1 cellular context compared by ENCODE assay signal in genomic region chr17:40542562-40543411, GRCh38.
A peak's percentile ranks its signal among the peaks of the same experiment; 100 is the strongest.
TF ChIP-seq lines count a peak whose summit lies in the region.

No MANE protein-coding gene starts in this region.

TF ChIP-seq in HepG2, 621 proteins besides CTCF, POLR2A, EP300 and RAD21 (continued from another document and continues in another):
- TF ChIP-seq, protein P1, sequence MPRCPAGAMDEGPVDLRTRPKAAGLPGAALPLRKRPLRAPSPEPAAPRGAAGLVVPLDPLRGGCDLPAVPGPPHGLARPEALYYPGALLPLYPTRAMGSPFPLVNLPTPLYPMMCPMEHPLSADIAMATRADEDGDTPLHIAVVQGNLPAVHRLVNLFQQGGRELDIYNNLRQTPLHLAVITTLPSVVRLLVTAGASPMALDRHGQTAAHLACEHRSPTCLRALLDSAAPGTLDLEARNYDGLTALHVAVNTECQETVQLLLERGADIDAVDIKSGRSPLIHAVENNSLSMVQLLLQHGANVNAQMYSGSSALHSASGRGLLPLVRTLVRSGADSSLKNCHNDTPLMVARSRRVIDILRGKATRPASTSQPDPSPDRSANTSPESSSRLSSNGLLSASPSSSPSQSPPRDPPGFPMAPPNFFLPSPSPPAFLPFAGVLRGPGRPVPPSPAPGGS (CRISPR knock-in tag; IDR thresholded peaks at IDR 0.05) = no peak
- TF ChIP-seq THAP11 (CRISPR knock-in tag; IDR thresholded peaks at IDR 0.05) = peak; percentile 21; the same call in 1 of the 2 replicates
- TF ChIP-seq ZNF703 (CRISPR knock-in tag; IDR thresholded peaks at IDR 0.05; ENCODE audit: borderline replicate concordance) = no peak
- no peak for TF ChIP-seq PHF20 (CRISPR knock-in tag; IDR thresholded peaks at IDR 0.05)
- no peak for TF ChIP-seq ZNF597 (CRISPR knock-in tag; IDR thresholded peaks at IDR 0.05)
- no peak for TF ChIP-seq ZHX2 (IDR thresholded peaks at IDR 0.05; ENCODE audit: low read depth)
- no peak for TF ChIP-seq ZHX2 (CRISPR knock-in tag; IDR thresholded peaks at IDR 0.05; ENCODE audit: borderline replicate concordance)
- TF ChIP-seq CENPT (CRISPR knock-in tag; IDR thresholded peaks at IDR 0.05; ENCODE audit: low read depth) = no peak
- no peak for TF ChIP-seq SP4 (CRISPR knock-in tag; IDR thresholded peaks at IDR 0.05)
- no peak for TF ChIP-seq CAMTA2 (CRISPR knock-in tag; IDR thresholded peaks at IDR 0.05; ENCODE audit: borderline replicate concordance)
- TF ChIP-seq ZBTB10 (CRISPR knock-in tag; IDR thresholded peaks at IDR 0.05; ENCODE audit: borderline replicate concordance) = 0 out of 2 replicates have a peak, but pooled peaks have one; percentile 20
- TF ChIP-seq ZNF383 (CRISPR knock-in tag; IDR thresholded peaks at IDR 0.05; ENCODE audit: borderline replicate concordance) = no peak
- peak; percentile 43; the same call in 1 of the 2 replicates for TF ChIP-seq CREB1 (IDR thresholded peaks at IDR 0.05)
- no peak for TF ChIP-seq CREB1 (CRISPR knock-in tag; IDR thresholded peaks at IDR 0.05)
- TF ChIP-seq NFYB (CRISPR knock-in tag; IDR thresholded peaks at IDR 0.05) = peak; percentile 11
- TF ChIP-seq ZMYM3 (CRISPR knock-in tag; IDR thresholded peaks at IDR 0.05) = peak; percentile 44; the same call in 1 of the 2 replicates
- TF ChIP-seq SAP130 (CRISPR knock-in tag; IDR thresholded peaks at IDR 0.05; ENCODE audit: low read depth) = peak; percentile 66
- no peak for TF ChIP-seq NFRKB (IDR thresholded peaks at IDR 0.05)
- TF ChIP-seq RNF2 (conservative IDR thresholded peaks at IDR 0.05; ENCODE audit: low read depth) = 0 out of 2 replicates have a peak, but pooled peaks have one; percentile 54
- peak; percentile 34; the same call in 1 of the 2 replicates for TF ChIP-seq RXRB (CRISPR knock-in tag; IDR thresholded peaks at IDR 0.05; ENCODE audit: borderline replicate concordance)
- TF ChIP-seq SIN3B (IDR thresholded peaks at IDR 0.05; ENCODE audit: low read length) = no peak
- TF ChIP-seq ZNF761 (CRISPR knock-in tag; conservative IDR thresholded peaks at IDR 0.05) = no peak
- no peak for TF ChIP-seq ZNF780A (CRISPR knock-in tag; IDR thresholded peaks at IDR 0.05)
- TF ChIP-seq, protein P2, sequence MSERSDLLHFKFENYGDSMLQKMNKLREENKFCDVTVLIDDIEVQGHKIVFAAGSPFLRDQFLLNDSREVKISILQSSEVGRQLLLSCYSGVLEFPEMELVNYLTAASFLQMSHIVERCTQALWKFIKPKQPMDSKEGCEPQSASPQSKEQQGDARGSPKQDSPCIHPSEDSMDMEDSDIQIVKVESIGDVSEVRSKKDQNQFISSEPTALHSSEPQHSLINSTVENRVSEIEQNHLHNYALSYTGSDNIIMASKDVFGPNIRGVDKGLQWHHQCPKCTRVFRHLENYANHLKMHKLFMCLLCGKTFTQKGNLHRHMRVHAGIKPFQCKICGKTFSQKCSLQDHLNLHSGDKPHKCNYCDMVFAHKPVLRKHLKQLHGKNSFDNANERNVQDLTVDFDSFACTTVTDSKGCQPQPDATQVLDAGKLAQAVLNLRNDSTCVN (CRISPR knock-in tag; IDR thresholded peaks at IDR 0.05; ENCODE audit: borderline replicate concordance) = peak; percentile 52; the same call in 1 of the 2 replicates
- TF ChIP-seq NCOA5 (CRISPR knock-in tag; IDR thresholded peaks at IDR 0.05) = no peak
- no peak for TF ChIP-seq SNAPC4 (CRISPR knock-in tag; IDR thresholded peaks at IDR 0.05)
- TF ChIP-seq DR1 (CRISPR knock-in tag; IDR thresholded peaks at IDR 0.05) = no peak
- TF ChIP-seq ZNF616 (CRISPR knock-in tag; IDR thresholded peaks at IDR 0.05; ENCODE audit: low read depth) = no peak
- TF ChIP-seq ZBTB42 (CRISPR knock-in tag; IDR thresholded peaks at IDR 0.05) = no peak
- TF ChIP-seq, protein P3, sequence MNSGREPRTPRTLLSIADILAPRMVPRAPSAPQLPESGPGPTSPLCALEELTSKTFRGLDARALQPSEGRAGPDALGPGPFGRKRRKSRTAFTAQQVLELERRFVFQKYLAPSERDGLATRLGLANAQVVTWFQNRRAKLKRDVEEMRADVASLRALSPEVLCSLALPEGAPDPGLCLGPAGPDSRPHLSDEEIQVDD (CRISPR knock-in tag; IDR thresholded peaks at IDR 0.05; ENCODE audit: borderline replicate concordance) = 0 out of 2 replicates have a peak, but pooled peaks have one; percentile 36
- TF ChIP-seq ISX (CRISPR knock-in tag; conservative IDR thresholded peaks at IDR 0.05) = no peak
- TF ChIP-seq LCORL (IDR thresholded peaks at IDR 0.05) = no peak
- TF ChIP-seq LCORL (CRISPR knock-in tag; IDR thresholded peaks at IDR 0.05) = peak; percentile 69; the same call in 1 of the 2 replicates
- TF ChIP-seq ZNF543 (CRISPR knock-in tag; IDR thresholded peaks at IDR 0.05) = no peak
- no peak for TF ChIP-seq ARNTL (CRISPR knock-in tag; IDR thresholded peaks at IDR 0.05)
- no peak for TF ChIP-seq U2AF2 (IDR thresholded peaks at IDR 0.05; ENCODE audit: low read depth, low read length)
- TF ChIP-seq ZMAT5 (CRISPR knock-in tag; IDR thresholded peaks at IDR 0.05; ENCODE audit: borderline replicate concordance, low read depth) = no peak
- 0 out of 2 replicates have a peak, but pooled peaks have one; percentile 17 for TF ChIP-seq ARID4A (CRISPR knock-in tag; IDR thresholded peaks at IDR 0.05; ENCODE audit: borderline replicate concordance)
